In genomic region chr17:27530791-27531391, GRCh38 we compare ENCODE assay signal across 10 cellular contexts.
DNase-seq lines count a peak whose midpoint lies in the region; ATAC-seq, FAIRE-seq and TF ChIP-seq lines count a peak whose summit lies in the region.
"Had no signal": no experiment of that assay in that cellular context is flagged by ENCODE, and none has a peak within 500 bp of the region (broad histone marks: within the 10 kb centered on the region; RNA-seq: fewer than 3 reads in every experiment).

No MANE protein-coding gene starts in this region.

- H3K4me3 ChIP-seq in right lobe of liver = no peak overlapping the region

- intact Hi-C loops in right lobe of liver (cut with DNase I) = no loop called here

- H3K9me3 ChIP-seq in right lobe of liver = no peaks in the 10 kb centered on the region

- no peaks in the 10 kb centered on the region for H3K36me3 ChIP-seq in right lobe of liver

- no peaks in the 10 kb centered on the region for H3K27me3 Mint-ChIP-seq in activated naive CD8-positive, alpha-beta T cell treated with anti-CD3 and anti-CD28 coated beads for 36 hours

- H3K27me3 ChIP-seq in right lobe of liver = no peaks in the 10 kb centered on the region

- peaks cover 0 to 8% (median 4%) of the 10 kb centered on the region in 4 donors for H3K4me1 ChIP-seq in right lobe of liver

- WGBS in right lobe of liver (ENCODE audit: insufficient coverage, low coverage, low lambda C conversion rate, missing lambda C conversion rate) = 56% methylated on average over 10 of the region's 12 CpGs

- H3K4me1 Mint-ChIP-seq in activated naive CD8-positive, alpha-beta T cell treated with anti-CD3 and anti-CD28 coated beads for 36 hours = peaks cover 55% of the 10 kb centered on the region

- no peak overlapping the region for H3K27ac ChIP-seq in right lobe of liver

- H3K36me3 Mint-ChIP-seq in activated naive CD8-positive, alpha-beta T cell treated with anti-CD3 and anti-CD28 coated beads for 36 hours = peaks cover 14% of the 10 kb centered on the region

- no peak for TF ChIP-seq POLR2A in right lobe of liver (IDR thresholded peaks at IDR 0.05)

- H3K27ac Mint-ChIP-seq in activated naive CD8-positive, alpha-beta T cell treated with anti-CD3 and anti-CD28 coated beads for 36 hours = peak overlapping the region; percentile 25

- no peak for FAIRE-seq in D721Med (lab: Jason Lieb, UNC)

- no peak overlapping the region for H3K4me3 Mint-ChIP-seq in activated naive CD8-positive, alpha-beta T cell treated with anti-CD3 and anti-CD28 coated beads for 36 hours

- no peaks in the 10 kb centered on the region for H3K9me3 Mint-ChIP-seq in activated naive CD8-positive, alpha-beta T cell treated with anti-CD3 and anti-CD28 coated beads for 36 hours

- ATAC-seq in HG02610 (IDR thresholded peaks at IDR 0.05; ENCODE audit: unreplicated experiment) (peak; percentile 25), right lobe of liver (peak; percentile 29 to 55 (median 34)), GM18870 (IDR thresholded peaks at IDR 0.05; ENCODE audit: unreplicated experiment) (no peak)
- ATAC-seq: Panc1 had no signal

- no peak for TF ChIP-seq CTCF in right lobe of liver (IDR thresholded peaks at IDR 0.05)
- no peak for TF ChIP-seq CTCF in D721Med (IDR thresholded peaks at IDR 0.05; ENCODE audit: insufficient read depth, missing control alignments)

- DNase-seq in AG20443 (ENCODE audit: low spot score) = peak; percentile 36
- DNase-seq in activated naive CD8-positive, alpha-beta T cell treated with anti-CD3 and anti-CD28 coated beads for 36 hours = no peak
- DNase-seq in right lobe of liver = no peak
- no peak for DNase-seq in central memory CD4-positive, alpha-beta T cell
- DNase-seq in kidney glomerular epithelial cell (lab: John Stamatoyannopoulos, UW) = no peak
- no peak for DNase-seq in D721Med (ENCODE audit: insufficient read length, low spot score)
- DNase-seq: Calu3 had no signal
